Comparison of ENCODE assay signal across 17 cellular contexts in the genomic region with DNA sequence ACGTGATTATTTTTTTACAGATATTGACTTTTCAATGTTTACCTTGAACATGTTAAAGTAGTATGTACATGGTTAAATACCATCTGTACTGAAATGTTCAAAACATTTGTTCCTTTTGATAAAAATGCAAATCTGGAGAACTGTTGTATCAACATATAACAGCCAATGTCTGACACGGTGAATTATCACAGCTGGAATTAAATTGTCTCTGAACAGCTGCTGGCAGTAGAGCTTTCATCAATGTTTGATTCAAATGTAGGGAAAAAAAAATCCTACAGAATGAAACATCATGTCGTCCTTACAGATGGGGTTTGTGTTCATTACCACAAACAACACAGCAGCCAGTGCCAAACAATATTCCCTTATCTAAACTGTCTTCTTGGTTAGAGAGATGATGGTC.
"Had no signal": no experiment of that assay in that cellular context is flagged by ENCODE, and none has a peak within 500 bp of the region (broad histone marks: within the 10 kb centered on the region; RNA-seq: fewer than 3 reads in every experiment).

No MANE protein-coding gene starts in this region.

- ATAC-seq: activated CD8-positive, alpha-beta T cell treated with anti-CD3 and anti-CD28 coated beads, Interleukin-2, amount 10 ng/mL, durations not matched to agents 7 days and 5 days; activated naive CD8-positive, alpha-beta T cell treated with anti-CD3 and anti-CD28 coated beads, Interleukin-2, amount 50 U/mL, for 24 hours; left cardiac atrium; stimulated activated naive CD8-positive, alpha-beta T cell treated with anti-CD3 and anti-CD28 coated beads, Interleukin-15, amount 100 ng/mL, for 72 hours had no signal

- DNase-seq: activated CD4-positive, alpha-beta T cell treated with anti-CD3 and anti-CD28 coated beads for 48 hours; activated CD8-positive, alpha-beta T cell treated with anti-CD3 and anti-CD28 coated beads, Interleukin-2, amount 10 ng/mL, durations not matched to agents 7 days and 5 days; activated naive CD4-positive, alpha-beta T cell treated with Interleukin-2 at 50 U/mL for 16 hours; activated naive CD8-positive, alpha-beta T cell treated with anti-CD3 and anti-CD28 coated beads, Interleukin-2, amount 50 U/mL, for 24 hours; glutamatergic neuron; left cardiac atrium; naive B cell; stimulated activated CD4-positive, alpha-beta T cell treated with anti-CD3 and anti-CD28 coated beads, Interleukin-15, amount 100 ng/mL, for 24 hours; stimulated activated CD4-positive, alpha-beta T cell treated with anti-CD3 and anti-CD28 coated beads, Interleukin-4, amount 100 ng/mL, for 24 hours; stimulated activated naive CD8-positive, alpha-beta T cell treated with anti-CD3 and anti-CD28 coated beads, Interleukin-15, amount 100 ng/mL, for 72 hours had no signal

- H3K4me1 ChIP-seq: esophagus muscularis mucosa, parathyroid adenoma, vagina had no signal

- H3K4me3 Mint-ChIP-seq: activated CD8-positive, alpha-beta T cell treated with anti-CD3 and anti-CD28 coated beads, Interleukin-2, amount 10 ng/mL, durations not matched to agents 7 days and 5 days; activated naive CD8-positive, alpha-beta T cell treated with anti-CD3 and anti-CD28 coated beads, Interleukin-2, amount 50 U/mL, for 24 hours; naive B cell; stimulated activated naive CD8-positive, alpha-beta T cell treated with anti-CD3 and anti-CD28 coated beads, Interleukin-15, amount 100 ng/mL, for 72 hours had no signal

- H3K4me1 Mint-ChIP-seq: activated naive CD8-positive, alpha-beta T cell treated with anti-CD3 and anti-CD28 coated beads, Interleukin-2, amount 50 U/mL, for 24 hours; naive B cell; stimulated activated naive CD8-positive, alpha-beta T cell treated with anti-CD3 and anti-CD28 coated beads, Interleukin-15, amount 100 ng/mL, for 72 hours had no signal

- H3K27me3 ChIP-seq: cardiac muscle cell, esophagus muscularis mucosa, vagina had no signal

- H3K36me3 ChIP-seq: cardiac muscle cell, esophagus muscularis mucosa, thoracic aorta, vagina had no signal

- H3K9me3 Mint-ChIP-seq: activated naive CD8-positive, alpha-beta T cell treated with anti-CD3 and anti-CD28 coated beads, Interleukin-2, amount 50 U/mL, for 24 hours; stimulated activated naive CD8-positive, alpha-beta T cell treated with anti-CD3 and anti-CD28 coated beads, Interleukin-15, amount 100 ng/mL, for 72 hours had no signal

- FAIRE-seq: astrocyte had no signal

- H3K36me3 Mint-ChIP-seq: naive B cell had no signal

- H3K27me3 Mint-ChIP-seq: activated naive CD8-positive, alpha-beta T cell treated with anti-CD3 and anti-CD28 coated beads, Interleukin-2, amount 50 U/mL, for 24 hours; stimulated activated naive CD8-positive, alpha-beta T cell treated with anti-CD3 and anti-CD28 coated beads, Interleukin-15, amount 100 ng/mL, for 72 hours had no signal

- H3K9me3 ChIP-seq: esophagus muscularis mucosa, thoracic aorta, vagina had no signal

- H3K27ac Mint-ChIP-seq: activated CD8-positive, alpha-beta T cell treated with anti-CD3 and anti-CD28 coated beads, Interleukin-2, amount 10 ng/mL, durations not matched to agents 7 days and 5 days; activated naive CD8-positive, alpha-beta T cell treated with anti-CD3 and anti-CD28 coated beads, Interleukin-2, amount 50 U/mL, for 24 hours; naive B cell; stimulated activated naive CD8-positive, alpha-beta T cell treated with anti-CD3 and anti-CD28 coated beads, Interleukin-15, amount 100 ng/mL, for 72 hours had no signal

- H3K4me3 ChIP-seq: cardiac muscle cell, esophagus muscularis mucosa, lung, thoracic aorta, vagina had no signal
